In genomic region chr4:63017300-63017699, GRCh38 we compare ENCODE assay signal across 18 cellular contexts.
"Had no signal": no experiment of that assay in that cellular context is flagged by ENCODE, and none has a peak within 500 bp of the region (broad histone marks: within the 10 kb centered on the region; RNA-seq: fewer than 3 reads in every experiment).

No MANE protein-coding gene starts in this region.

- ATAC-seq: foreskin keratinocyte; gastroesophageal sphincter; heart right ventricle; left cardiac atrium; left lung; left ventricle myocardium superior; lower lobe of right lung; mucosa of descending colon; naive thymus-derived CD8-positive, alpha-beta T cell had no signal

- H3K27ac ChIP-seq: coronary artery, dorsolateral prefrontal cortex, esophagus muscularis mucosa, foreskin keratinocyte, gastroesophageal sphincter, heart right ventricle, left lung, lower lobe of right lung had no signal

- H3K9me3 ChIP-seq: esophagus muscularis mucosa, gastroesophageal sphincter, lower lobe of right lung, mucosa of descending colon had no signal

- H3K4me1 ChIP-seq: esophagus muscularis mucosa, foreskin keratinocyte, gastroesophageal sphincter, heart right ventricle, left lung, lower lobe of right lung had no signal

- H3K27me3 ChIP-seq: dorsolateral prefrontal cortex, esophagus muscularis mucosa, foreskin keratinocyte, gastroesophageal sphincter, heart right ventricle, left lung had no signal

- DNase-seq: dermis blood vessel endothelial cell; dorsolateral prefrontal cortex; effector CD4-positive, alpha-beta T cell; effector memory CD4-positive, alpha-beta T cell; foreskin keratinocyte; heart right ventricle; hippocampal formation; left cardiac atrium; left ventricle myocardium superior; lower lobe of right lung; mesenchymal stem cell; naive B cell; naive thymus-derived CD8-positive, alpha-beta T cell had no signal

- H3K36me3 ChIP-seq: esophagus muscularis mucosa, gastroesophageal sphincter, heart right ventricle, left lung, lower lobe of right lung had no signal

- H3K4me3 ChIP-seq: coronary artery, dorsolateral prefrontal cortex, esophagus muscularis mucosa, gastroesophageal sphincter, heart right ventricle, left lung, lower lobe of right lung, mucosa of descending colon had no signal
